ENCODE assay signal across 11 cellular contexts in genomic region chr12:43903686-43904085, GRCh38.
"Had no signal": no experiment of that assay in that cellular context is flagged by ENCODE, and none has a peak within 500 bp of the region (broad histone marks: within the 10 kb centered on the region; RNA-seq: fewer than 3 reads in every experiment).

No MANE protein-coding gene starts in this region.

- DNase-seq: GM23248, GOT3, H7, H9, HCEC 1CT, HFFc6 had no signal

- H3K9me3 ChIP-seq: HAP-1 had no signal

- FAIRE-seq: H1, H54 had no signal

- H3K36me3 ChIP-seq: HAP-1 had no signal

- ATAC-seq: GM23338, HCT116 had no signal

- H3K4me3 ChIP-seq: GM23248, GM23338, HAP-1 had no signal

- H3K4me1 ChIP-seq: HAP-1 had no signal

- H3K27ac ChIP-seq: GM23248 had no signal
